ENCODE assay signal across 1 cellular context in genomic region chr2:62348700-62349099, GRCh38.
A peak's percentile ranks its signal among the peaks of the same experiment; 100 is the strongest.
TF ChIP-seq lines count a peak whose summit lies in the region.

No MANE protein-coding gene starts in this region.

TF ChIP-seq in GM12878, 131 proteins besides CTCF, POLR2A, EP300 and RAD21 (continued from another document and continues in another):
- TF ChIP-seq ZNF592 (IDR thresholded peaks at IDR 0.05) (no peak), ESRRA (IDR thresholded peaks at IDR 0.05; ENCODE audit: low read length) (no peak), POLR2AphosphoS2 (IDR thresholded peaks at IDR 0.05; ENCODE audit: low read depth, low read length) (no peak), BACH1 (IDR thresholded peaks at IDR 0.05; ENCODE audit: borderline replicate concordance) (no peak), RB1 (IDR thresholded peaks at IDR 0.05; ENCODE audit: borderline replicate concordance) (no peak), ZZZ3 (IDR thresholded peaks at IDR 0.05; ENCODE audit: control insufficient read depth, insufficient read length, low read depth) (no peak), SPI1 (IDR thresholded peaks at IDR 0.05; ENCODE audit: borderline replicate concordance, insufficient read depth, low read depth, low read length) (no peak), MEF2A (IDR thresholded peaks at IDR 0.05; ENCODE audit: insufficient read depth, low read depth, low read length) (peak; percentile 81), CHD4 (IDR thresholded peaks at IDR 0.05) (no peak), NR2C2 (IDR thresholded peaks at IDR 0.05; ENCODE audit: borderline replicate concordance, control insufficient read depth, insufficient read length, low read depth) (no peak), USF1 (IDR thresholded peaks at IDR 0.05; ENCODE audit: borderline replicate concordance, extremely low read length, insufficient read depth, low read depth, low read length) (no peak), NFIC (IDR thresholded peaks at IDR 0.05; ENCODE audit: low read depth, low read length) (peak; percentile 71; the same call in 1 of the 2 replicates), ZNF24 (IDR thresholded peaks at IDR 0.05) (0 out of 2 replicates have a peak, but pooled peaks have one; percentile 36), GABPA (IDR thresholded peaks at IDR 0.05; ENCODE audit: low read depth) (no peak), BMI1 (IDR thresholded peaks at IDR 0.05; ENCODE audit: borderline replicate concordance) (no peak), LARP7 (IDR thresholded peaks at IDR 0.05) (no peak), NR2C1 (IDR thresholded peaks at IDR 0.05) (no peak), SMC3 (IDR thresholded peaks at IDR 0.05; ENCODE audit: borderline replicate concordance, low read length) (peak; percentile 14; the same call in 1 of the 2 replicates), NR2F1 (conservative IDR thresholded peaks at IDR 0.05) (no peak), RCOR1 (conservative IDR thresholded peaks at IDR 0.05; ENCODE audit: low read depth, low read length) (no peak), RFX5 (IDR thresholded peaks at IDR 0.05; ENCODE audit: low read depth, low read length) (no peak), RBBP5 (conservative IDR thresholded peaks at IDR 0.05) (no peak), IRF5 (IDR thresholded peaks at IDR 0.05; ENCODE audit: borderline replicate concordance) (no peak), TBL1XR1 (IDR thresholded peaks at IDR 0.05; ENCODE audit: low read depth, low read length) (no peak; the same call in 1 of the 2 replicates), CHD2 (IDR thresholded peaks at IDR 0.05; ENCODE audit: borderline replicate concordance, low read depth, low read length) (no peak), FOS (IDR thresholded peaks at IDR 0.05; ENCODE audit: borderline replicate concordance, extremely low read depth, insufficient read length) (no peak), WRNIP1 (IDR thresholded peaks at IDR 0.05; ENCODE audit: borderline replicate concordance, low read depth, low read length) (no peak), KDM1A (IDR thresholded peaks at IDR 0.05; ENCODE audit: borderline replicate concordance) (no peak), SMAD5 (IDR thresholded peaks at IDR 0.05; ENCODE audit: low read depth) (no peak), ZBTB40 (IDR thresholded peaks at IDR 0.05; ENCODE audit: borderline replicate concordance) (no peak), ETV6 (conservative IDR thresholded peaks at IDR 0.05 in 1 of 2, IDR thresholded peaks at IDR 0.05 in 1 of 2; ENCODE audit: borderline replicate concordance in 1 of 2, low read depth in 1 of 2) (no peak), ELK1 (IDR thresholded peaks at IDR 0.05; ENCODE audit: low read depth, low read length) (no peak), RELA (IDR thresholded peaks at IDR 0.05; ENCODE audit: borderline replicate concordance, partially characterized antibody) (no peak), MLLT1 (IDR thresholded peaks at IDR 0.05) (no peak; the same call in 1 of the 2 replicates), JUNB (IDR thresholded peaks at IDR 0.05) (no peak), ZBTB4 (CRISPR knock-in tag; IDR thresholded peaks at IDR 0.05) (no peak), KLF5 (IDR thresholded peaks at IDR 0.05; ENCODE audit: partially characterized antibody) (no peak), ZBTB33 (IDR thresholded peaks at IDR 0.05) (no peak), CREM (IDR thresholded peaks at IDR 0.05; ENCODE audit: low read depth) (no peak; the same call in 1 of the 2 replicates), ZSCAN29 (IDR thresholded peaks at IDR 0.05) (no peak), ZNF217 (IDR thresholded peaks at IDR 0.05) (no peak)
